ENCODE assay signal across 23 cellular contexts in the genomic region with DNA sequence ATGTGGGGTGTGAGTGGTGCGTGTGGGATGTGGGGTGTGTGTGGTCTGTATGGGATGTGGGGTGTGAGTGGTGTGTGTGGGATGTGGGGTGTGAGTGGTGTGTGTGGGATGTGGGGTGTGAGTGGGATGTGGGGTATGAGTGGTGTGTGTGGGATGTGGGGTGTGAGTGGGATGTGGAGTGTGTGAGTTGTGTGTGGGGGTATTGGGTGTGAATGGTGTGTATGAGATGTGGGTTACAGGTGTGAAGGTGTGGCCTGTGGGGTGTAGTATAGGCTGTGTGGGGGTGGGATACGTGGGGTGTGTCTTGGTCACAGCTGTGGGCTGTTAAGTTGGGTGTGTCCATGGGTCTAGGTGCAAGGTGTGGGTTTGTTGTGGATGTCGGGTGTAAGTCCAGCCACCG.
DNase-seq lines count a peak whose midpoint lies in the region; ATAC-seq, FAIRE-seq and TF ChIP-seq lines count a peak whose summit lies in the region.
"Had no signal": no experiment of that assay in that cellular context is flagged by ENCODE, and none has a peak within 500 bp of the region (broad histone marks: within the 10 kb centered on the region; RNA-seq: fewer than 3 reads in every experiment).

No MANE protein-coding gene starts in this region.

- H3K79me2 ChIP-seq in HepG2 (ENCODE audit: insufficient read depth, low read length), result no peaks in the 10 kb centered on the region

- no peak for TF ChIP-seq RAD21 in HepG2 (CRISPR knock-in tag; IDR thresholded peaks at IDR 0.05)

- no peak overlapping the region for H3K27ac ChIP-seq in right lobe of liver
- no peak overlapping the region for H3K27ac ChIP-seq in HepG2 (ENCODE audit: extremely low read length, insufficient read depth, low read length)
- H3K27ac ChIP-seq in sigmoid colon, result no peak overlapping the region
- H3K27ac ChIP-seq in transverse colon, result no peak overlapping the region
- H3K27ac ChIP-seq: A549, C4-2B, HL-60 had no signal

- H3K4me2 ChIP-seq in HepG2 (ENCODE audit: low read depth, low read length), result no peak overlapping the region
- H3K4me2 ChIP-seq: A549 had no signal

- H3K4me3 ChIP-seq in right lobe of liver (no peak overlapping the region), HepG2 (replicated peaks in 1 of 3; ENCODE audit: insufficient read depth in 1 of 3, low read depth in 2 of 3, low read length in 3 of 3) (no peak overlapping the region), bronchial epithelial cell (ENCODE audit: low read depth, low read length) (no peak overlapping the region), sigmoid colon (no peak overlapping the region), transverse colon (no peak overlapping the region)
- H3K4me3 ChIP-seq: A549 had no signal

- H3K4me1 ChIP-seq in right lobe of liver (no peaks in the 10 kb centered on the region), HepG2 (ENCODE audit: insufficient read depth, low read length) (no peaks in the 10 kb centered on the region), sigmoid colon (peaks cover 0 to 7% (median 4%) of the 10 kb centered on the region in 4 donors), transverse colon (peaks cover 0 to 4% (median 0%) of the 10 kb centered on the region in 4 donors)
- H3K4me1 ChIP-seq: A549, BE2C had no signal

- H2AFZ ChIP-seq in HepG2 (ENCODE audit: low read length), result no peak overlapping the region

- H4K20me1 ChIP-seq in HepG2 (ENCODE audit: insufficient read depth, low read length), result no peaks in the 10 kb centered on the region

- ATAC-seq in right lobe of liver, result no peak
- no peak for ATAC-seq in HepG2
- ATAC-seq in GM18909 (IDR thresholded peaks at IDR 0.05; ENCODE audit: poor library complexity, unreplicated experiment), result no peak
- ATAC-seq: A549, HCT116 had no signal

- intact Hi-C loops in right lobe of liver (cut with DNase I) (no loop called here), HepG2 (cut with micrococcal nuclease; ENCODE audit: unreplicated experiment) (no loop called here), sigmoid colon (cut with DNase I) (no loop called here), transverse colon (cut with DNase I; ENCODE audit: low total_unique reads) (no loop called here)

- BruUV-seq in HepG2 (replicated peaks; lab: Mats Ljungman, UMichigan), result no TSS peak

- CTCF ChIA-PET in HepG2 (lab: Yijun Ruan, JAX; ENCODE audit: low intra/inter-chr PET ratio, low total read pairs), result no interaction called here

- TF ChIP-seq CTCF in right lobe of liver (IDR thresholded peaks at IDR 0.05) (no peak), HepG2 (CRISPR knock-in tag; IDR thresholded peaks at IDR 0.05) (no peak), bronchial epithelial cell (IDR thresholded peaks at IDR 0.05; ENCODE audit: insufficient read depth, low read length, severe bottlenecking) (no peak), sigmoid colon (IDR thresholded peaks at IDR 0.05) (no peak), transverse colon (IDR thresholded peaks at IDR 0.05) (no peak)

- no peaks in the 10 kb centered on the region for H3K9me3 ChIP-seq in right lobe of liver
- no peaks in the 10 kb centered on the region for H3K9me3 ChIP-seq in HepG2 (ENCODE audit: low read length)
- no peaks in the 10 kb centered on the region for H3K9me3 ChIP-seq in sigmoid colon
- no peaks in the 10 kb centered on the region for H3K9me3 ChIP-seq in transverse colon
- H3K9me3 ChIP-seq: A549, BE2C had no signal

- FAIRE-seq in HepG2 (lab: Jason Lieb, UNC) (no peak), bronchial epithelial cell (lab: Jason Lieb, UNC) (peak; percentile 86)
- FAIRE-seq: A549, D721Med, G401.6, GM12891, GM19239, H54 had no signal

- DNase-seq in right lobe of liver (peak in 2 of 3 donors; percentile 17 to 25), HepG2 (ENCODE audit: low spot score) (no peak), bronchial epithelial cell (ENCODE audit: low read depth) (no peak), mesenteric fat pad (ENCODE audit: low spot score) (peak; percentile 59), sigmoid colon (peak; percentile 36), transverse colon (no peak), iPS-NIHi11 (ENCODE audit: low spot score) (no peak)
- DNase-seq: BE2C; CD4-positive, alpha-beta memory T cell; COR-L47; DMS153; DMS79 treated with DMSO at 0.1 percent for 48 hours; EL had no signal

- H3K36me3 ChIP-seq in right lobe of liver, result no peaks in the 10 kb centered on the region
- H3K36me3 ChIP-seq in HepG2 (replicated peaks in 1 of 2; ENCODE audit: control insufficient read depth in 1 of 2, insufficient read depth in 2 of 2, low read length in 2 of 2), result no peaks in the 10 kb centered on the region
- no peaks in the 10 kb centered on the region for H3K36me3 ChIP-seq in bronchial epithelial cell (ENCODE audit: control insufficient read depth, insufficient read depth, low read length)
- no peaks in the 10 kb centered on the region for H3K36me3 ChIP-seq in sigmoid colon
- H3K36me3 ChIP-seq in transverse colon, result no peaks in the 10 kb centered on the region
- H3K36me3 ChIP-seq: BE2C had no signal

- POLR2A ChIA-PET in HepG2 (lab: Yijun Ruan, JAX), result no interaction called here

- TF ChIP-seq EP300 in HepG2 (IDR thresholded peaks at IDR 0.05; ENCODE audit: low read depth in 2 of 2, low read length in 2 of 2) (no peak), HepG2 (CRISPR knock-in tag; IDR thresholded peaks at IDR 0.05; ENCODE audit: borderline replicate concordance) (no peak), sigmoid colon (IDR thresholded peaks at IDR 0.05) (no peak), transverse colon (IDR thresholded peaks at IDR 0.05; ENCODE audit: low read depth) (no peak)

- no peaks in the 10 kb centered on the region for H3K27me3 ChIP-seq in right lobe of liver
- H3K27me3 ChIP-seq in HepG2 (ENCODE audit: control insufficient read depth in 1 of 2, insufficient read depth in 2 of 2, low read length in 2 of 2), result peaks cover 11 to 55% of the 10 kb centered on the region in 2 experiments; a peak in 4 of 5 replicates
- H3K27me3 ChIP-seq in bronchial epithelial cell (ENCODE audit: control insufficient read depth, insufficient read depth, low read length), result no peaks in the 10 kb centered on the region
- peaks cover 0 to 30% (median 5%) of the 10 kb centered on the region in 3 donors for H3K27me3 ChIP-seq in sigmoid colon
- peaks cover 31% of the 10 kb centered on the region for H3K27me3 ChIP-seq in transverse colon

- in situ Hi-C loops in HepG2 (cut with HindIII; ENCODE audit: extremely low pct_ligation_motif_present, low pct_unique_long_range_greater_than_20kb), result no loop called here
- in situ Hi-C loops in transverse colon (cut with MboI; ENCODE audit: low pct_ligation_motif_present in 1 of 4, low pct_unique_long_range_greater_than_20kb in 1 of 4, low sequenced_read_pairs in 3 of 4), result no loop called here

- 76% methylated on average over 3 of the region's 4 CpGs for WGBS in right lobe of liver (ENCODE audit: insufficient coverage, low coverage, low lambda C conversion rate, missing lambda C conversion rate)
- 52% methylated on average over 4 of the region's 4 CpGs for WGBS in HepG2 (ENCODE audit: low lambda C conversion rate)
- 40 to 75% methylated on average over 4 of the region's 4 CpGs for WGBS in sigmoid colon, 2 donors
- WGBS in transverse colon (ENCODE audit: low coverage in 1 of 2), 2 donors, result 50 to 64% methylated on average over 1 to 4 of the region's 4 CpGs

- no peak for TF ChIP-seq POLR2A in right lobe of liver (IDR thresholded peaks at IDR 0.05)
- no peak for TF ChIP-seq POLR2A in HepG2 (IDR thresholded peaks at IDR 0.05; ENCODE audit: insufficient read depth in 1 of 2, low read depth in 2 of 2, low read length in 2 of 2)
- TF ChIP-seq POLR2A in sigmoid colon (IDR thresholded peaks at IDR 0.05), result no peak
- TF ChIP-seq POLR2A in transverse colon (IDR thresholded peaks at IDR 0.05), result no peak

- no peak overlapping the region for H3K9ac ChIP-seq in HepG2 (ENCODE audit: insufficient read depth, low read depth, low read length)

TF ChIP-seq in HepG2, 621 proteins besides CTCF, POLR2A, EP300 and RAD21:
- no peak for TF ChIP-seq ZNF570 (CRISPR knock-in tag; IDR thresholded peaks at IDR 0.05; ENCODE audit: borderline replicate concordance)
- TF ChIP-seq, protein P1, sequence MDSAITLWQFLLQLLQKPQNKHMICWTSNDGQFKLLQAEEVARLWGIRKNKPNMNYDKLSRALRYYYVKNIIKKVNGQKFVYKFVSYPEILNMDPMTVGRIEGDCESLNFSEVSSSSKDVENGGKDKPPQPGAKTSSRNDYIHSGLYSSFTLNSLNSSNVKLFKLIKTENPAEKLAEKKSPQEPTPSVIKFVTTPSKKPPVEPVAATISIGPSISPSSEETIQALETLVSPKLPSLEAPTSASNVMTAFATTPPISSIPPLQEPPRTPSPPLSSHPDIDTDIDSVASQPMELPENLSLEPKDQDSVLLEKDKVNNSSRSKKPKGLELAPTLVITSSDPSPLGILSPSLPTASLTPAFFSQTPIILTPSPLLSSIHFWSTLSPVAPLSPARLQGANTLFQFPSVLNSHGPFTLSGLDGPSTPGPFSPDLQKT (CRISPR knock-in tag; IDR thresholded peaks at IDR 0.05; ENCODE audit: borderline replicate concordance), result no peak

Comparison
In these comparisons a context has a peak if more than half of its experiments do, and no peak if none do; other contexts are left out.
1. DNase-seq: peak in right lobe of liver (2 of 3), mesenteric fat pad (single experiment) and sigmoid colon (single experiment); none in HepG2 (single experiment), bronchial epithelial cell (single experiment), transverse colon (single experiment) and iPS-NIHi11 (single experiment).